In genomic region chr18:31892936-31893335, GRCh38 we compare ENCODE assay signal across 22 cellular contexts.
"Had no signal": no experiment of that assay in that cellular context is flagged by ENCODE, and none has a peak within 500 bp of the region (broad histone marks: within the 10 kb centered on the region; RNA-seq: fewer than 3 reads in every experiment).

No MANE protein-coding gene starts in this region.

- DNase-seq: nephron progenitor cell; nucleus accumbens; pancreas; psoas muscle; right cardiac atrium; right lobe of liver; sigmoid colon; small intestine; stimulated activated CD4-positive, alpha-beta T cell treated with anti-CD3 and anti-CD28 coated beads, Interleukin-15, amount 100 ng/mL, for 24 hours; stimulated activated CD4-positive, alpha-beta T cell treated with anti-CD3 and anti-CD28 coated beads, Interleukin-2, amount 100 ng/mL, for 24 hours; stimulated activated CD4-positive, alpha-beta T cell treated with anti-CD3 and anti-CD28 coated beads, Interleukin-2, amount 100 ng/mL, for 48 hours; stimulated activated CD4-positive, alpha-beta T cell treated with anti-CD3 and anti-CD28 coated beads, Interleukin-4, amount 100 ng/mL, for 24 hours; stimulated activated naive B cell treated with anti-CD40 and anti-IgM and Interleukin-4, amounts not matched to agents 10 μg/mL and 1 μg/mL and 100 μg/mL, for 72 hours; stimulated activated naive CD4-positive, alpha-beta T cell treated with Interleukin-2 at 50 U/mL for 16 hours; stomach; thyroid gland; trophoblast cell; upper lobe of left lung had no signal

- H3K27me3 Mint-ChIP-seq: natural killer cell treated with Interleukin-12 subunit alpha and Interleukin-12 subunit beta and Interleukin-15 and Interleukin-18, amount 100 ng/mL, for 72 hours; stimulated activated naive B cell treated with anti-CD40 and anti-IgM and Interleukin-4, amounts not matched to agents 10 μg/mL and 1 μg/mL and 100 μg/mL, for 72 hours; stimulated activated naive CD8-positive, alpha-beta T cell treated with anti-CD3 and anti-CD28 coated beads, Interleukin-15, Interleukin-2, amounts not matched to agents 100 ng/mL and 50 ng/mL, for 24 hours had no signal

- H3K4me3 Mint-ChIP-seq: natural killer cell treated with Interleukin-12 subunit alpha and Interleukin-12 subunit beta and Interleukin-15 and Interleukin-18, amount 100 ng/mL, for 72 hours; nephron progenitor cell; neural crest cell; stimulated activated effector memory CD8-positive, alpha-beta T cell treated with anti-CD3 and anti-CD28 coated beads, Interleukin-12 subunit alpha, Interleukin-12 subunit beta, amount 100 ng/mL, for 72 hours; stimulated activated naive B cell treated with anti-CD40 and anti-IgM and Interleukin-4, amounts not matched to agents 10 μg/mL and 1 μg/mL and 100 μg/mL, for 72 hours; stimulated activated naive CD8-positive, alpha-beta T cell treated with anti-CD3 and anti-CD28 coated beads, Interleukin-15, Interleukin-2, amounts not matched to agents 100 ng/mL and 50 ng/mL, for 24 hours had no signal

- H3K27ac Mint-ChIP-seq: natural killer cell treated with Interleukin-12 subunit alpha and Interleukin-12 subunit beta and Interleukin-15 and Interleukin-18, amount 100 ng/mL, for 72 hours; nephron progenitor cell; stimulated activated effector memory CD8-positive, alpha-beta T cell treated with anti-CD3 and anti-CD28 coated beads, Interleukin-12 subunit alpha, Interleukin-12 subunit beta, amount 100 ng/mL, for 72 hours; stimulated activated naive B cell treated with anti-CD40 and anti-IgM and Interleukin-4, amounts not matched to agents 10 μg/mL and 1 μg/mL and 100 μg/mL, for 72 hours; stimulated activated naive CD8-positive, alpha-beta T cell treated with anti-CD3 and anti-CD28 coated beads, Interleukin-15, Interleukin-2, amounts not matched to agents 100 ng/mL and 50 ng/mL, for 24 hours had no signal

- H3K4me1 Mint-ChIP-seq: nephron progenitor cell; neural crest cell; stimulated activated effector memory CD8-positive, alpha-beta T cell treated with anti-CD3 and anti-CD28 coated beads, Interleukin-12 subunit alpha, Interleukin-12 subunit beta, amount 100 ng/mL, for 72 hours had no signal

- ATAC-seq: natural killer cell treated with Interleukin-12 subunit alpha and Interleukin-12 subunit beta and Interleukin-15 and Interleukin-18, amount 100 ng/mL, for 72 hours; pancreas; psoas muscle; right cardiac atrium; right lobe of liver; stimulated activated effector memory CD8-positive, alpha-beta T cell treated with anti-CD3 and anti-CD28 coated beads, Interleukin-12 subunit alpha, Interleukin-12 subunit beta, amount 100 ng/mL, for 72 hours; stimulated activated naive B cell treated with anti-CD40 and anti-IgM and Interleukin-4, amounts not matched to agents 10 μg/mL and 1 μg/mL and 100 μg/mL, for 72 hours had no signal

- H3K9me3 Mint-ChIP-seq: natural killer cell treated with Interleukin-12 subunit alpha and Interleukin-12 subunit beta and Interleukin-15 and Interleukin-18, amount 100 ng/mL, for 72 hours; nephron progenitor cell; neural crest cell; stimulated activated effector memory CD8-positive, alpha-beta T cell treated with anti-CD3 and anti-CD28 coated beads, Interleukin-12 subunit alpha, Interleukin-12 subunit beta, amount 100 ng/mL, for 72 hours; stimulated activated naive B cell treated with anti-CD40 and anti-IgM and Interleukin-4, amounts not matched to agents 10 μg/mL and 1 μg/mL and 100 μg/mL, for 72 hours; stimulated activated naive CD8-positive, alpha-beta T cell treated with anti-CD3 and anti-CD28 coated beads, Interleukin-15, Interleukin-2, amounts not matched to agents 100 ng/mL and 50 ng/mL, for 24 hours had no signal
